34 cellular contexts compared by ENCODE assay signal in genomic region chr16:54297154-54297553, GRCh38.
"Had no signal": no experiment of that assay in that cellular context is flagged by ENCODE, and none has a peak within 500 bp of the region (broad histone marks: within the 10 kb centered on the region; RNA-seq: fewer than 3 reads in every experiment).

No MANE protein-coding gene starts in this region.

- DNase-seq: Karpas-422, Kasumi-1, MG63, MM.1S, MV-4-11, NCI-H1048, NCI-H1092, NCI-H1092 treated with DMSO at 0.1 percent for 48 hours, NCI-H1105, NCI-H1105 treated with DMSO at 0.1 percent for 48 hours, NCI-H1417, NCI-H1417 treated with DMSO at 0.1 percent for 48 hours, NCI-H1436, NCI-H1436 treated with DMSO at 0.1 percent for 48 hours, NCI-H146, NCI-H1694, NCI-H1694 treated with DMSO at 0.1 percent for 48 hours, NCI-H187, NCI-H187 treated with DMSO at 0.1 percent for 48 hours, NCI-H1930, NCI-H2029, NCI-H2029 treated with DMSO at 0.1 percent for 48 hours, NCI-H2081, NCI-H2081 treated with DMSO at 0.1 percent for 48 hours, NCI-H2107, NCI-H2171, NCI-H2171 treated with DMSO at 0.1 percent for 48 hours, NCI-H2227 treated with DMSO at 0.1 percent for 48 hours, NCI-H226, NCI-H345, NCI-H446, NCI-H446 treated with DMSO at 0.1 percent for 48 hours, NCI-H510A treated with DMSO at 0.1 percent for 48 hours, NCI-H524 had no signal

- H3K27me3 ChIP-seq: MG63 had no signal

- H3K4me3 ChIP-seq: MG63 had no signal

- H3K36me3 ChIP-seq: MG63 had no signal
